Comparison of ENCODE assay signal across 10 cellular contexts in genomic region chr13:79659161-79659560, GRCh38.
A peak's percentile ranks its signal among the peaks of the same experiment; 100 is the strongest.
DNase-seq lines count a peak whose midpoint lies in the region; ATAC-seq and TF ChIP-seq lines count a peak whose summit lies in the region.
"Had no signal": no experiment of that assay in that cellular context is flagged by ENCODE, and none has a peak within 500 bp of the region (broad histone marks: within the 10 kb centered on the region; RNA-seq: fewer than 3 reads in every experiment).

No MANE protein-coding gene starts in this region.

- ATAC-seq in esophagus mucosa = peak; percentile 95
- ATAC-seq in GM21381 (IDR thresholded peaks at IDR 0.05; ENCODE audit: unreplicated experiment) = no peak
- no peak for ATAC-seq in T-helper 17 cell

- H3K27ac ChIP-seq in mesodermal cell (ENCODE audit: low read depth, low read length, severe bottlenecking) = peak overlapping the region; percentile 91

- peaks cover 60% of the 10 kb centered on the region for H3K4me1 ChIP-seq in BE2C
- H3K4me1 ChIP-seq in mesodermal cell (ENCODE audit: control insufficient read depth, insufficient read depth, low read length, poor library complexity, severe bottlenecking) = peaks cover 19% of the 10 kb centered on the region

- H3K4me3 ChIP-seq in BE2C (ENCODE audit: low read depth, low read length) (no peak overlapping the region), mesodermal cell (ENCODE audit: extremely low read depth, insufficient read depth, low read length, poor library complexity, severe bottlenecking) (no peak overlapping the region)

- no peak for TF ChIP-seq CTCF in BE2C (IDR thresholded peaks at IDR 0.05; ENCODE audit: low read depth, low read length)

- no peak overlapping the region for H3K27ac Mint-ChIP-seq in T-helper 17 cell
- H3K27ac Mint-ChIP-seq: activated B cell treated with CpG ODN at 0.5 μM for 24 hours had no signal

- 22 to 33% methylated on average over 1 of the region's 4 CpGs for WGBS in mesodermal cell (ENCODE audit: insufficient coverage in 2 of 2), 2 experiments

- H3K27me3 Mint-ChIP-seq in T-helper 17 cell = peaks cover 20% of the 10 kb centered on the region

- H3K36me3 ChIP-seq in BE2C (no peaks in the 10 kb centered on the region), mesodermal cell (ENCODE audit: control insufficient read depth, insufficient read depth, low read length) (no peaks in the 10 kb centered on the region)

- H3K36me3 Mint-ChIP-seq in T-helper 17 cell (ENCODE audit: low read depth) = no peaks in the 10 kb centered on the region

- H3K4me1 Mint-ChIP-seq in T-helper 17 cell = no peaks in the 10 kb centered on the region
- H3K4me1 Mint-ChIP-seq: activated B cell treated with CpG ODN at 0.5 μM for 24 hours had no signal

- no peaks in the 10 kb centered on the region for H3K9me3 ChIP-seq in BE2C
- H3K9me3 ChIP-seq in mesodermal cell (ENCODE audit: control insufficient read depth, low read length) = no peaks in the 10 kb centered on the region
- no peaks in the 10 kb centered on the region for H3K9me3 ChIP-seq in T-helper 17 cell (ENCODE audit: control insufficient read depth, low read length, poor library complexity, severe bottlenecking)

- no peak overlapping the region for H3K4me3 Mint-ChIP-seq in T-helper 17 cell
- H3K4me3 Mint-ChIP-seq: activated B cell treated with CpG ODN at 0.5 μM for 24 hours had no signal

- H3K27me3 ChIP-seq in BE2C = no peaks in the 10 kb centered on the region

- DNase-seq in BE2C = peak; percentile 85
- peak; percentile 42 for DNase-seq in NCI-H2227 treated with DMSO at 0.1 percent for 48 hours (lab: John Stamatoyannopoulos, UW)
- DNase-seq in T-helper 17 cell = no peak
- DNase-seq in DMS 273 treated with DMSO at 0.1 percent for 48 hours (lab: John Stamatoyannopoulos, UW) = no peak
- DNase-seq in NK-92 treated with Interleukin-12 subunit alpha and Interleukin-12 subunit beta, amount 100 ng/mL, for 24 hours (lab: John Stamatoyannopoulos, UW) = no peak
- DNase-seq: activated B cell treated with CpG ODN at 0.5 μM for 24 hours, activated gamma-delta T cell treated with Interleukin-2 at 50 U/mL for 16 hours had no signal

Comparison
In these comparisons a context has a peak if more than half of its experiments do, and no peak if none do; other contexts are left out.
1. DNase-seq: peak in BE2C (single experiment) and NCI-H2227 treated with DMSO at 0.1 percent for 48 hours (single experiment); none in T-helper 17 cell (0 of 3), DMS 273 treated with DMSO at 0.1 percent for 48 hours (single experiment) and NK-92 treated with Interleukin-12 subunit alpha and Interleukin-12 subunit beta, amount 100 ng/mL, for 24 hours (single experiment).